Comparison of ENCODE assay signal across 27 cellular contexts in genomic region chr5:15391648-15392392, GRCh38.
A peak's percentile ranks its signal among the peaks of the same experiment; 100 is the strongest.
DNase-seq lines count a peak whose midpoint lies in the region; ATAC-seq and TF ChIP-seq lines count a peak whose summit lies in the region.
"Had no signal": no experiment of that assay in that cellular context is flagged by ENCODE, and none has a peak within 500 bp of the region (broad histone marks: within the 10 kb centered on the region; RNA-seq: fewer than 3 reads in every experiment).

No MANE protein-coding gene starts in this region.

- TF ChIP-seq CTCF in AG10803 (conservative IDR thresholded peaks at IDR 0.05; ENCODE audit: low read length), result no peak
- no peak for TF ChIP-seq CTCF in astrocyte of the spinal cord (IDR thresholded peaks at IDR 0.05; ENCODE audit: low read depth, low read length)
- TF ChIP-seq CTCF in fibroblast of pulmonary artery (IDR thresholded peaks at IDR 0.05; ENCODE audit: low read length, missing control alignments), result no peak
- TF ChIP-seq CTCF in osteocyte (IDR thresholded peaks at IDR 0.05), result no peak

- peak overlapping the region; percentile 65 for H3K4me3 Mint-ChIP-seq in osteocyte (ENCODE audit: unreplicated experiment)
- H3K4me3 Mint-ChIP-seq: activated CD8-positive, alpha-beta T cell treated with anti-CD3 and anti-CD28 coated beads, Interleukin-2, amount 10 ng/mL, durations not matched to agents 7 days and 5 days; H9; naive B cell; stimulated activated naive CD8-positive, alpha-beta T cell treated with anti-CD3 and anti-CD28 coated beads, Interleukin-15, Interleukin-2, amounts not matched to agents 100 ng/mL and 50 ng/mL, for 24 hours had no signal

- peaks cover 16% of the 10 kb centered on the region for H3K4me1 Mint-ChIP-seq in osteocyte (ENCODE audit: unreplicated experiment)
- H3K4me1 Mint-ChIP-seq: naive B cell had no signal

- ATAC-seq in GM18858 (IDR thresholded peaks at IDR 0.05; ENCODE audit: unreplicated experiment) (no peak), HG03159 (IDR thresholded peaks at IDR 0.05; ENCODE audit: unreplicated experiment) (no peak)
- ATAC-seq: A549; activated CD8-positive, alpha-beta T cell treated with anti-CD3 and anti-CD28 coated beads, Interleukin-2, amount 10 ng/mL, durations not matched to agents 7 days and 5 days; pancreas; right lobe of liver had no signal

- H3K27ac Mint-ChIP-seq in osteocyte (ENCODE audit: unreplicated experiment), result peak overlapping the region; percentile 78
- H3K27ac Mint-ChIP-seq: activated CD8-positive, alpha-beta T cell treated with anti-CD3 and anti-CD28 coated beads, Interleukin-2, amount 10 ng/mL, durations not matched to agents 7 days and 5 days; H9; stimulated activated naive CD8-positive, alpha-beta T cell treated with anti-CD3 and anti-CD28 coated beads, Interleukin-15, Interleukin-2, amounts not matched to agents 100 ng/mL and 50 ng/mL, for 24 hours had no signal

- H3K36me3 Mint-ChIP-seq in osteocyte (ENCODE audit: unreplicated experiment), result no peaks in the 10 kb centered on the region
- H3K36me3 Mint-ChIP-seq: naive B cell had no signal

- no peaks in the 10 kb centered on the region for H3K9me3 Mint-ChIP-seq in osteocyte (ENCODE audit: unreplicated experiment)

- H3K4me3 ChIP-seq in AG10803 (ENCODE audit: low read length) (peak overlapping the region; percentile 3; the same call in 1 of the 2 replicates), astrocyte of the spinal cord (ENCODE audit: low read depth, low read length) (no peak overlapping the region), fibroblast of pulmonary artery (replicated peaks; ENCODE audit: low read depth, low read length) (no peak overlapping the region)
- H3K4me3 ChIP-seq: A549, adrenal gland, BLaER1, cardiac muscle cell, pancreas, right lobe of liver had no signal

- in situ Hi-C loops in astrocyte of the spinal cord (cut with HindIII; ENCODE audit: low sequenced_read_pairs), result no loop called here

- DNase-seq in AG10803 (ENCODE audit: low read depth), result peak; percentile 48
- DNase-seq in astrocyte of the spinal cord (ENCODE audit: low read depth, low spot score), result peak; percentile 45
- DNase-seq in fibroblast of pulmonary artery (ENCODE audit: low read depth), result peak; percentile 29
- no peak for DNase-seq in osteocyte (ENCODE audit: extremely low spot score, unreplicated experiment)
- no peak for DNase-seq in retina
- no peak for DNase-seq in NCI-H748 (lab: John Stamatoyannopoulos, UW; ENCODE audit: unreplicated experiment)
- DNase-seq: activated CD8-positive, alpha-beta T cell treated with anti-CD3 and anti-CD28 coated beads, Interleukin-2, amount 10 ng/mL, durations not matched to agents 7 days and 5 days; activated gamma-delta T cell treated with Interleukin-2 at 50 U/mL for 16 hours; activated T-cell treated with anti-CD3 and anti-CD28 coated beads for 4 hours; adrenal gland; dermis blood vessel endothelial cell; DMS53; foreskin melanocyte; H9; left cardiac atrium; naive B cell; NCI-H1436 treated with DMSO at 0.1 percent for 48 hours; NCI-H2171; NCI-H524 treated with DMSO at 0.1 percent for 48 hours; pancreas; right lobe of liver had no signal

- H3K27me3 Mint-ChIP-seq in osteocyte (ENCODE audit: unreplicated experiment), result peaks cover 20% of the 10 kb centered on the region
- H3K27me3 Mint-ChIP-seq: naive B cell; stimulated activated naive CD8-positive, alpha-beta T cell treated with anti-CD3 and anti-CD28 coated beads, Interleukin-15, Interleukin-2, amounts not matched to agents 100 ng/mL and 50 ng/mL, for 24 hours had no signal

Comparison
In these comparisons a context has a peak if more than half of its experiments do, and no peak if none do; other contexts are left out.
1. DNase-seq: peak in AG10803 (single experiment), astrocyte of the spinal cord (single experiment) and fibroblast of pulmonary artery (single experiment); none in osteocyte (single experiment), retina (single experiment) and NCI-H748 (single experiment).